In the genomic region with DNA sequence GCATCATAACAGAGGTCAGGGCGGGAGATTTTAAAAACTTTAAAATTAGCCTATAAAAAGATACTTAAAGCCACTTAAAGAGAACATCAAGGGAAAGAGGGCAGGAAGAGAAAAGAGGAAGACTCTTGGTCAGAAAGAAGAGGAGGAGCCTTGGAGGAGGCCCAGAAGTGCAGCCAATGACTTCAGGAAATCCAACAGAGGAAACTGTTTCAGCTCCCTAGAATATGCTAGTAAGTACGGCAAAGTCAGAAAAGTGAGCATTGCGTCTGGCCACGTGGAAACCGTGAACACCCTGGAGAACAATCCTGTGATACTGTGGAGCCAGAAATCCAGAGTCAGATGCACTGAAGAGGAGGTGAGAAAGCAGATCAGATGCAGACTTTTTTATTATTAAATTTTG, we compare ENCODE assay signal across 2 cellular contexts.
TF ChIP-seq lines count a peak whose summit lies in the region.

No MANE protein-coding gene starts in this region.

TF ChIP-seq in liver, 16 proteins besides CTCF, POLR2A, EP300 and RAD21 (continued from another document):
- TF ChIP-seq, protein P1, sequence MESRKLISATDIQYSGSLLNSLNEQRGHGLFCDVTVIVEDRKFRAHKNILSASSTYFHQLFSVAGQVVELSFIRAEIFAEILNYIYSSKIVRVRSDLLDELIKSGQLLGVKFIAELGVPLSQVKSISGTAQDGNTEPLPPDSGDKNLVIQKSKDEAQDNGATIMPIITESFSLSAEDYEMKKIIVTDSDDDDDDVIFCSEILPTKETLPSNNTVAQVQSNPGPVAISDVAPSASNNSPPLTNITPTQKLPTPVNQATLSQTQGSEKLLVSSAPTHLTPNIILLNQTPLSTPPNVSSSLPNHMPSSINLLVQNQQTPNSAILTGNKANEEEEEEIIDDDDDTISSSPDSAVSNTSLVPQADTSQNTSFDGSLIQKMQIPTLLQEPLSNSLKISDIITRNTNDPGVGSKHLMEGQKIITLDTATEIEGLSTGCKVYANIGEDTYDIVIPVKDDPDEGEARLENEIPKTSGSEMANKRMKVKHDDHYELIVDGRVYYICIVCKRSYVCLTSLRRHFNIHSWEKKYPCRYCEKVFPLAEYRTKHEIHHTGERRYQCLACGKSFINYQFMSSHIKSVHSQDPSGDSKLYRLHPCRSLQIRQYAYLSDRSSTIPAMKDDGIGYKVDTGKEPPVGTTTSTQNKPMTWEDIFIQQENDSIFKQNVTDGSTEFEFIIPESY (IDR thresholded peaks at IDR 0.05), result no peak
- TF ChIP-seq SP1 (IDR thresholded peaks at IDR 0.05) (no peak), FOXA1 (IDR thresholded peaks at IDR 0.05) (no peak)

TF ChIP-seq in HepG2, 621 proteins besides CTCF, POLR2A, EP300 and RAD21 (continued from another document):
- TF ChIP-seq, protein P1 (CRISPR knock-in tag; IDR thresholded peaks at IDR 0.05), result no peak
- TF ChIP-seq ARNTL (CRISPR knock-in tag; IDR thresholded peaks at IDR 0.05), result no peak
- TF ChIP-seq FOXK2 (IDR thresholded peaks at IDR 0.05), result no peak
- no peak for TF ChIP-seq ZBTB38 (CRISPR knock-in tag; IDR thresholded peaks at IDR 0.05)
- no peak for TF ChIP-seq ZKSCAN8 (CRISPR knock-in tag; IDR thresholded peaks at IDR 0.05; ENCODE audit: borderline replicate concordance)
